Comparison of ENCODE assay signal across 26 cellular contexts in the genomic region with DNA sequence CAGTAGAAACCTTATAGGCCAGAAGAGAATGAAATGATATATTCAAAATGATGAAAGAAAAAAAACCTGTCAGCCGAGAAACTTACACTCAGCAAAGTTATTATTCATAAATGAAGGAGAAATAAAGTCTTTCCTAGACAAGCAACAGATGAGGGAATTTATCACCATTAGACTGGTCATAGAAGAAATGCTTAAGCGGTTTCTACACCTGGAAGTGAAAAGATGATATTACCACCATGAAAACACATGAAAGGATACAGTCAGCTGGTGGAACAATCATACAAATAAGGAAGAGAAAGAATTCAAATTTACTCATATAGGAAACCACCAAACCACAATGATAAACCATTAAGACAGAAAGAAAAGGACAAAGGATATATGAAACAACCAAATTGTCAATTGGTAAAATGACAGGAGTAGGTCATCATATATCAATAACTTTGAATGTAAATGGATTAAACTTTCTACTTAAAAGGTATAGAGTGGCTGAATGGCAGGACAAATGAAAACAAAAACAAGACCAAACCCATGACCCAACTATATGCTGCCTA. TPM values are rescaled to one million over a fixed set of nuclear protein-coding genes. Genes with fewer than 3 reads are reported as not detected.
"Had no signal": no experiment of that assay in that cellular context is flagged by ENCODE, and none has a peak within 500 bp of the region (broad histone marks: within the 10 kb centered on the region; RNA-seq: fewer than 3 reads in every experiment).

No MANE protein-coding gene starts in this region.

- H3K27ac Mint-ChIP-seq: activated naive CD8-positive, alpha-beta T cell; immature natural killer cell; nephron had no signal

- H3K4me3 Mint-ChIP-seq: activated naive CD8-positive, alpha-beta T cell; immature natural killer cell; nephron had no signal

- H3K4me1 Mint-ChIP-seq: immature natural killer cell, nephron had no signal

- DNase-seq: activated CD4-positive, alpha-beta T cell treated with anti-CD3 and anti-CD28 coated beads for 4 hours; activated CD4-positive, alpha-beta T cell treated with anti-CD3 and anti-CD28 coated beads, Interleukin-2, amount 50 U/mL, for 48 hours; activated CD8-positive, alpha-beta memory T cell treated with anti-CD3 and anti-CD28 coated beads for 24 hours; aorta; body of pancreas; dermis blood vessel endothelial cell; effector CD4-positive, alpha-beta T cell; foreskin keratinocyte; heart left ventricle; hypothalamus; immature natural killer cell; kidney; left colon; mammary epithelial cell; posterior cingulate gyrus; right cardiac atrium; spleen; stimulated activated naive CD4-positive, alpha-beta T cell treated with Interleukin-2 at 50 U/mL for 16 hours; trophoblast cell had no signal

- ATAC-seq: body of pancreas, foreskin keratinocyte, heart left ventricle, left colon, right cardiac atrium had no signal

RNA-seq across cellular contexts. Expression of a gene that starts 29.9 kb away (rescaled TPM):
- total RNA-seq: aorta, body of pancreas, dermis blood vessel endothelial cell, esophagus muscularis mucosa, foreskin keratinocyte, heart left ventricle, kidney, left colon, liver, mammary epithelial cell, mucosa of gallbladder, osteoblast, right cardiac atrium, spleen, temporal lobe had no signal

RNA-seq across cellular contexts. Expression of a gene that starts 53.9 kb away (rescaled TPM):
- total RNA-seq: aorta, body of pancreas, dermis blood vessel endothelial cell, esophagus muscularis mucosa, foreskin keratinocyte, heart left ventricle, kidney, left colon, liver, mammary epithelial cell, mucosa of gallbladder, osteoblast, right cardiac atrium, spleen, temporal lobe had no signal
